Comparison of ENCODE assay signal across 1 cellular context in the genomic region with DNA sequence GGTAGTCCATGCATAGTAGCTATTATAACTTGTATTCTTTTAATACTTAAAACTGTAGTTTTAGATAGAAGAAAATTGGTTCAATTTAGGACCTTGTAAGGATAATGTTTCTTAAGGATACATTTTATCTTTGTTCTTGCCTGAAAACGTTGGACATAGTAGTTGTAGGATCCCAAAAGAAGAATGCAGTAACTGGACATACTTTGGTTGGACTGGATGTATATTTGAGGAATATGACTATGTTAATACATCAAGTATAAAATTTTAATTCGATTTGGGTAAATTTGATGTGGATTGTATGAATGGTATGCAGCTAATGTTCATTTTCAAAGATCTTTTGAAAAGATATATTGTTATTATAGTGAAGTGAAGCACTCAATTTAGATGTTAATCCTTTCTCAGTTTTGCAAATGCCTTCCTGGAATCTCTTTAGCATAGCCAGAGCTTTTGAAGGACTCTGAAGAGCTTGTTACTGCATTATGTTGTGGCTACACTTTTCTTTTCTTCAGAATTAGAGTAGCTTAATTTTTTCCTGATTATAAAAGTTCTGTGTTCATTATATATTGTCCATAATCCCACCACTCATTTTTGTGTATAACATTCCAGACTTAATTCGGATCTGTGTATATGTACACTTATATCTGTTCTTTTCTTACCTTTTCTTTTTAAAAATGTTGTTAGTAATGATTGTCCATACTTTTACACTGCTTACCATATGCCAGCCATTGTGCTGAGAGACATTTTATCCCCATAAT.
TF ChIP-seq lines count a peak whose summit lies in the region.

No MANE protein-coding gene starts in this region.

TF ChIP-seq in H1, 55 proteins besides CTCF, POLR2A, EP300 and RAD21:
- TF ChIP-seq, protein P1, sequence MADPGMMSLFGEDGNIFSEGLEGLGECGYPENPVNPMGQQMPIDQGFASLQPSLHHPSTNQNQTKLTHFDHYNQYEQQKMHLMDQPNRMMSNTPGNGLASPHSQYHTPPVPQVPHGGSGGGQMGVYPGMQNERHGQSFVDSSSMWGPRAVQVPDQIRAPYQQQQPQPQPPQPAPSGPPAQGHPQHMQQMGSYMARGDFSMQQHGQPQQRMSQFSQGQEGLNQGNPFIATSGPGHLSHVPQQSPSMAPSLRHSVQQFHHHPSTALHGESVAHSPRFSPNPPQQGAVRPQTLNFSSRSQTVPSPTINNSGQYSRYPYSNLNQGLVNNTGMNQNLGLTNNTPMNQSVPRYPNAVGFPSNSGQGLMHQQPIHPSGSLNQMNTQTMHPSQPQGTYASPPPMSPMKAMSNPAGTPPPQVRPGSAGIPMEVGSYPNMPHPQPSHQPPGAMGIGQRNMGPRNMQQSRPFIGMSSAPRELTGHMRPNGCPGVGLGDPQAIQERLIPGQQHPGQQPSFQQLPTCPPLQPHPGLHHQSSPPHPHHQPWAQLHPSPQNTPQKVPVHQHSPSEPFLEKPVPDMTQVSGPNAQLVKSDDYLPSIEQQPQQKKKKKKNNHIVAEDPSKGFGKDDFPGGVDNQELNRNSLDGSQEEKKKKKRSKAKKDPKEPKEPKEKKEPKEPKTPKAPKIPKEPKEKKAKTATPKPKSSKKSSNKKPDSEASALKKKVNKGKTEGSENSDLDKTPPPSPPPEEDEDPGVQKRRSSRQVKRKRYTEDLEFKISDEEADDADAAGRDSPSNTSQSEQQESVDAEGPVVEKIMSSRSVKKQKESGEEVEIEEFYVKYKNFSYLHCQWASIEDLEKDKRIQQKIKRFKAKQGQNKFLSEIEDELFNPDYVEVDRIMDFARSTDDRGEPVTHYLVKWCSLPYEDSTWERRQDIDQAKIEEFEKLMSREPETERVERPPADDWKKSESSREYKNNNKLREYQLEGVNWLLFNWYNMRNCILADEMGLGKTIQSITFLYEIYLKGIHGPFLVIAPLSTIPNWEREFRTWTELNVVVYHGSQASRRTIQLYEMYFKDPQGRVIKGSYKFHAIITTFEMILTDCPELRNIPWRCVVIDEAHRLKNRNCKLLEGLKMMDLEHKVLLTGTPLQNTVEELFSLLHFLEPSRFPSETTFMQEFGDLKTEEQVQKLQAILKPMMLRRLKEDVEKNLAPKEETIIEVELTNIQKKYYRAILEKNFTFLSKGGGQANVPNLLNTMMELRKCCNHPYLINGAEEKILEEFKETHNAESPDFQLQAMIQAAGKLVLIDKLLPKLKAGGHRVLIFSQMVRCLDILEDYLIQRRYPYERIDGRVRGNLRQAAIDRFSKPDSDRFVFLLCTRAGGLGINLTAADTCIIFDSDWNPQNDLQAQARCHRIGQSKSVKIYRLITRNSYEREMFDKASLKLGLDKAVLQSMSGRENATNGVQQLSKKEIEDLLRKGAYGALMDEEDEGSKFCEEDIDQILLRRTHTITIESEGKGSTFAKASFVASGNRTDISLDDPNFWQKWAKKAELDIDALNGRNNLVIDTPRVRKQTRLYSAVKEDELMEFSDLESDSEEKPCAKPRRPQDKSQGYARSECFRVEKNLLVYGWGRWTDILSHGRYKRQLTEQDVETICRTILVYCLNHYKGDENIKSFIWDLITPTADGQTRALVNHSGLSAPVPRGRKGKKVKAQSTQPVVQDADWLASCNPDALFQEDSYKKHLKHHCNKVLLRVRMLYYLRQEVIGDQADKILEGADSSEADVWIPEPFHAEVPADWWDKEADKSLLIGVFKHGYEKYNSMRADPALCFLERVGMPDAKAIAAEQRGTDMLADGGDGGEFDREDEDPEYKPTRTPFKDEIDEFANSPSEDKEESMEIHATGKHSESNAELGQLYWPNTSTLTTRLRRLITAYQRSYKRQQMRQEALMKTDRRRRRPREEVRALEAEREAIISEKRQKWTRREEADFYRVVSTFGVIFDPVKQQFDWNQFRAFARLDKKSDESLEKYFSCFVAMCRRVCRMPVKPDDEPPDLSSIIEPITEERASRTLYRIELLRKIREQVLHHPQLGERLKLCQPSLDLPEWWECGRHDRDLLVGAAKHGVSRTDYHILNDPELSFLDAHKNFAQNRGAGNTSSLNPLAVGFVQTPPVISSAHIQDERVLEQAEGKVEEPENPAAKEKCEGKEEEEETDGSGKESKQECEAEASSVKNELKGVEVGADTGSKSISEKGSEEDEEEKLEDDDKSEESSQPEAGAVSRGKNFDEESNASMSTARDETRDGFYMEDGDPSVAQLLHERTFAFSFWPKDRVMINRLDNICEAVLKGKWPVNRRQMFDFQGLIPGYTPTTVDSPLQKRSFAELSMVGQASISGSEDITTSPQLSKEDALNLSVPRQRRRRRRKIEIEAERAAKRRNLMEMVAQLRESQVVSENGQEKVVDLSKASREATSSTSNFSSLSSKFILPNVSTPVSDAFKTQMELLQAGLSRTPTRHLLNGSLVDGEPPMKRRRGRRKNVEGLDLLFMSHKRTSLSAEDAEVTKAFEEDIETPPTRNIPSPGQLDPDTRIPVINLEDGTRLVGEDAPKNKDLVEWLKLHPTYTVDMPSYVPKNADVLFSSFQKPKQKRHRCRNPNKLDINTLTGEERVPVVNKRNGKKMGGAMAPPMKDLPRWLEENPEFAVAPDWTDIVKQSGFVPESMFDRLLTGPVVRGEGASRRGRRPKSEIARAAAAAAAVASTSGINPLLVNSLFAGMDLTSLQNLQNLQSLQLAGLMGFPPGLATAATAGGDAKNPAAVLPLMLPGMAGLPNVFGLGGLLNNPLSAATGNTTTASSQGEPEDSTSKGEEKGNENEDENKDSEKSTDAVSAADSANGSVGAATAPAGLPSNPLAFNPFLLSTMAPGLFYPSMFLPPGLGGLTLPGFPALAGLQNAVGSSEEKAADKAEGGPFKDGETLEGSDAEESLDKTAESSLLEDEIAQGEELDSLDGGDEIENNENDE (IDR thresholded peaks at IDR 0.05; ENCODE audit: insufficient replicate concordance, low read length) = peak; percentile 35
- no peak for TF ChIP-seq KDM1A (IDR thresholded peaks at IDR 0.05; ENCODE audit: borderline replicate concordance, low read length)
